In genomic region chr12:55428844-55429243, GRCh38 we compare ENCODE assay signal across 1 cellular context.
TF ChIP-seq lines count a peak whose summit lies in the region.

No MANE protein-coding gene starts in this region.

TF ChIP-seq in WTC11, 78 proteins besides CTCF, POLR2A, EP300 and RAD21 (continued from another document):
- TF ChIP-seq HMGA2 (CRISPR knock-in tag; IDR thresholded peaks at IDR 0.05) (no peak), PRDM15 (CRISPR knock-in tag; IDR thresholded peaks at IDR 0.05) (no peak), CREM (CRISPR knock-in tag; IDR thresholded peaks at IDR 0.05) (no peak), E2F5 (CRISPR knock-in tag; IDR thresholded peaks at IDR 0.05) (no peak), TEAD4 (CRISPR knock-in tag; IDR thresholded peaks at IDR 0.05) (no peak)
